ENCODE assay signal across 18 cellular contexts in the genomic region with DNA sequence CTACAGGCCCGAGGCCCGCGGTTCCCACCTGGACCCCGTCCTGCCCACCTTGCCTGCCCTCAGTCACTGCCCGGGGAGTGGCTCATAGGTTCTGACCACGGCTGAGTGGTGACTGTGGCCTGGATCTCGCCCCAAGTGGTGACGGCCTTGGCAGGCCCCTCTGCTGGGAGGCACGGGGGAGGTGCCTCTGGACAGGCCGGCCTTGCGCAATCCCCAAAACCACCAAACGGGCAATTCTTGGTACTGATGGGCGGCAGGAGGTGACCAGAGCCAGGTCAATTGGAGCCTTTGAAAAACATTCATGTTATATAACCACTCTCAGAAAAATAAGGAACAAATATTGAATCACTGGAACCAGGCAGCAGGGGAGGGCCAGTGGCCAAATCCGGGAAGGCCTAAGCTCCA.
DNase-seq lines count a peak whose midpoint lies in the region; ATAC-seq, FAIRE-seq and TF ChIP-seq lines count a peak whose summit lies in the region.
"Had no signal": no experiment of that assay in that cellular context is flagged by ENCODE, and none has a peak within 500 bp of the region (broad histone marks: within the 10 kb centered on the region; RNA-seq: fewer than 3 reads in every experiment).

No MANE protein-coding gene starts in this region.

- 78 to 90% methylated on average over 5 to 14 of the region's 14 CpGs for WGBS in testis, 2 donors

- peak; percentile 46 for DNase-seq in RCC 7860 (ENCODE audit: low spot score)
- peak; percentile 71 for DNase-seq in fibroblast of gingiva (ENCODE audit: low read depth)
- DNase-seq in myocyte (ENCODE audit: low read depth): peak; percentile 41
- peak; percentile 64 to 86 for DNase-seq in tibial artery
- no peak for DNase-seq in NCI-H1930 (lab: John Stamatoyannopoulos, UW)
- DNase-seq in testis: no peak
- DNase-seq: activated CD8-positive, alpha-beta memory T cell treated with anti-CD3 and anti-CD28 coated beads, Interleukin-2, amount 10 ng/mL, durations not matched to agents 7 days and 5 days; activated naive CD4-positive, alpha-beta T cell treated with anti-CD3 and anti-CD28 coated beads for 36 hours; NCI-H2171; NK-92 treated with Interleukin-12 subunit alpha and Interleukin-12 subunit beta, amount 100 ng/mL, for 24 hours; occipital lobe; WERI-Rb-1 had no signal

- intact Hi-C loops in tibial artery (cut with DNase I; ENCODE audit: low total_unique reads): no loop called here
- intact Hi-C loops in testis (cut with DNase I; ENCODE audit: low total_unique reads): no loop called here

- H3K4me1 ChIP-seq in tibial artery (peaks cover 0 to 35% (median 10%) of the 10 kb centered on the region in 4 donors), testis (no peaks in the 10 kb centered on the region)

- H3K4me3 ChIP-seq in tibial artery: no peak overlapping the region
- no peak overlapping the region for H3K4me3 ChIP-seq in testis
- H3K4me3 ChIP-seq: cardiac muscle cell, SJSA1 had no signal

- H3K36me3 ChIP-seq in tibial artery: no peaks in the 10 kb centered on the region
- no peaks in the 10 kb centered on the region for H3K36me3 ChIP-seq in testis (ENCODE audit: low read depth, missing control alignments)
- H3K36me3 ChIP-seq: cardiac muscle cell, SJSA1, WERI-Rb-1 had no signal

- FAIRE-seq in RCC 7860 (lab: Jason Lieb, UNC): no peak
- FAIRE-seq: GM12892, GM19239 had no signal

- no peak for TF ChIP-seq POLR2A in testis (IDR thresholded peaks at IDR 0.05)

- H3K27me3 ChIP-seq in tibial artery (no peaks in the 10 kb centered on the region), testis (no peaks in the 10 kb centered on the region)
- H3K27me3 ChIP-seq: cardiac muscle cell, SJSA1 had no signal

- no peak for TF ChIP-seq CTCF in tibial artery (IDR thresholded peaks at IDR 0.05)
- no peak for TF ChIP-seq CTCF in testis (IDR thresholded peaks at IDR 0.05)

- H3K27ac ChIP-seq in tibial artery (no peak overlapping the region), testis (no peak overlapping the region)
- H3K27ac ChIP-seq: C4-2B, cardiac muscle cell, SJSA1, WERI-Rb-1 had no signal

- H3K9me3 ChIP-seq in tibial artery (no peaks in the 10 kb centered on the region), testis (no peaks in the 10 kb centered on the region)
- H3K9me3 ChIP-seq: SJSA1 had no signal

- ATAC-seq in HG03139 (IDR thresholded peaks at IDR 0.05; ENCODE audit: unreplicated experiment): no peak
- ATAC-seq: activated CD8-positive, alpha-beta memory T cell treated with anti-CD3 and anti-CD28 coated beads, Interleukin-2, amount 10 ng/mL, durations not matched to agents 7 days and 5 days had no signal

Comparison
In these comparisons a context has a peak if more than half of its experiments do, and no peak if none do; other contexts are left out.
1. DNase-seq: peak in RCC 7860 (single experiment), fibroblast of gingiva (single experiment), myocyte (single experiment) and tibial artery (2 of 2); none in NCI-H1930 (0 of 2) and testis (single experiment).